8 cellular contexts compared by ENCODE assay signal in the genomic region with DNA sequence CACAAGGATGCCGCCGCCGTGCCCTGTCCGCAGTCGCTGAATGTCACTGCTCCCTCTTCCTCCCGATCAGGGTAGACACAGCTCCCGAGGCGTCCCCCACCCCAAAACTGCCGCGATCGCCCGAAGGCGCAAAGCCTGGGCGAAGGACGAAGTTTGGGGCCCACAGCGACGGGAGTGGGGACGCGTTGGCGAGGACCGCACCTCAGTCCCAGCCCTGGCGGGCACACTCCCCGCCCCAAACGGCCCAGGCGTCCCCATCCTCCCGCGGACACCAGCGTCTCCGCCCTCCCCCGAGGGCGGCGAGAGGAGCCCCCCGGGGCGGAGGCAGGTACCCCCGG. TPM values are rescaled to one million over a fixed set of nuclear protein-coding genes. Genes with fewer than 3 reads are reported as not detected.
A peak's percentile ranks its signal among the peaks of the same experiment; 100 is the strongest.
DNase-seq lines count a peak whose midpoint lies in the region; ATAC-seq and TF ChIP-seq lines count a peak whose summit lies in the region.

No MANE protein-coding gene starts in this region.

- no peaks in the 10 kb centered on the region for H3K9me3 Mint-ChIP-seq in activated naive CD4-positive, alpha-beta T cell treated with anti-CD3 and anti-CD28 coated beads for 36 hours

- peak overlapping the region; percentile 91 for H2AFZ ChIP-seq in MM.1S (ENCODE audit: low read length)

- TF ChIP-seq CTCF in MM.1S (IDR thresholded peaks at IDR 0.05; ENCODE audit: low read length) (no peak), heart right ventricle (IDR thresholded peaks at IDR 0.05) (peak in 2 of 9 donors; percentile 24 to 25), prostate gland (IDR thresholded peaks at IDR 0.05) (no peak)

- ATAC-seq in heart right ventricle (no peak), HG03175 (IDR thresholded peaks at IDR 0.05; ENCODE audit: unreplicated experiment) (no peak), GM18511 (IDR thresholded peaks at IDR 0.05; ENCODE audit: unreplicated experiment) (no peak)

- peak overlapping the region; percentile 90 for H3K4me3 ChIP-seq in MM.1S (ENCODE audit: low read length)
- H3K4me3 ChIP-seq in heart right ventricle: peak overlapping the region; percentile 73 to 97 (median 89)
- H3K4me3 ChIP-seq in prostate gland: peak overlapping the region; percentile 60 to 86

- H3K27me3 ChIP-seq in MM.1S (replicated peaks; ENCODE audit: insufficient read depth, low read length) (no peaks in the 10 kb centered on the region), heart right ventricle (no peaks in the 10 kb centered on the region), prostate gland (replicated peaks; ENCODE audit: insufficient read depth) (no peaks in the 10 kb centered on the region)

- CTCF ChIA-PET in activated naive CD4-positive, alpha-beta T cell treated with anti-CD3 and anti-CD28 coated beads for 36 hours (lab: Charles Lee): interaction anchor here (0.6 kb wide), 3 partner anchors 181 to 596 kb away, joined by 3 to 4 read pairs (median 3); no protein-coding TSS in a partner anchor

- TF ChIP-seq POLR2A in prostate gland (IDR thresholded peaks at IDR 0.05): no peak

- H3K36me3 Mint-ChIP-seq in activated naive CD4-positive, alpha-beta T cell treated with anti-CD3 and anti-CD28 coated beads for 36 hours (ENCODE audit: low read depth): no peaks in the 10 kb centered on the region

- 1% methylated on average over 32 to 35 of the region's 35 CpGs for WGBS in heart right ventricle, 2 donors
- no CpG with 5 or more reads among the region's 35 CpGs for WGBS in prostate gland

- intact Hi-C loops in activated naive CD4-positive, alpha-beta T cell treated with anti-CD3 and anti-CD28 coated beads for 36 hours (cut with micrococcal nuclease): loop anchor here (5.0 kb wide), 3 partner anchors 187 to 1728 kb away; a partner anchor contains a TSS
- intact Hi-C loops in heart right ventricle (cut with DNase I) (loop anchor here in 7 of 10 donors (5.0 to 10.0 kb wide), 13 partner anchors 100 to 670 kb away; a partner anchor contains a TSS), prostate gland (cut with DNase I) (loop anchor here (5.0 kb wide), 2 partner anchors 107 to 287 kb away; a partner anchor contains a TSS)

- H3K36me3 ChIP-seq in MM.1S (replicated peaks; ENCODE audit: insufficient read depth, low read length): no peaks in the 10 kb centered on the region
- H3K36me3 ChIP-seq in heart right ventricle: no peaks in the 10 kb centered on the region
- H3K36me3 ChIP-seq in prostate gland: no peaks in the 10 kb centered on the region

- DNase-seq in GDM1 (lab: John Stamatoyannopoulos, UW): peak; percentile 73
- DNase-seq in MM.1S: peak; percentile 35
- peak; percentile 60 for DNase-seq in activated naive CD4-positive, alpha-beta T cell treated with anti-CD3 and anti-CD28 coated beads for 36 hours
- DNase-seq in heart right ventricle: peak in 1 of 2 donors; percentile 42
- DNase-seq in prostate gland (ENCODE audit: low spot score): peak; percentile 12
- DNase-seq in NCI-H2227 (lab: John Stamatoyannopoulos, UW; ENCODE audit: unreplicated experiment): no peak

- H3K9me3 ChIP-seq in MM.1S (replicated peaks; ENCODE audit: insufficient read depth, low read length) (no peaks in the 10 kb centered on the region), heart right ventricle (no peaks in the 10 kb centered on the region), prostate gland (no peaks in the 10 kb centered on the region)

- H3K4me2 ChIP-seq in MM.1S (ENCODE audit: low read depth, low read length): peak overlapping the region; percentile 98

- H3K27ac ChIP-seq in MM.1S (ENCODE audit: low read length) (no peak overlapping the region), heart right ventricle (peak overlapping the region; percentile 84 to 100 (median 94)), prostate gland (peak overlapping the region; percentile 77 to 81)

- H3K27ac Mint-ChIP-seq in activated naive CD4-positive, alpha-beta T cell treated with anti-CD3 and anti-CD28 coated beads for 36 hours: peak overlapping the region; percentile 74

- H3K4me3 Mint-ChIP-seq in activated naive CD4-positive, alpha-beta T cell treated with anti-CD3 and anti-CD28 coated beads for 36 hours: peak overlapping the region; percentile 84

- peak overlapping the region; percentile 53; the same call in 1 of the 2 replicates for H3K9ac ChIP-seq in MM.1S (ENCODE audit: low read length)

- no peaks in the 10 kb centered on the region for H3K4me1 ChIP-seq in MM.1S (ENCODE audit: low read length)
- H3K4me1 ChIP-seq in heart right ventricle: peaks cover 5 to 57% (median 44%) of the 10 kb centered on the region in 9 donors
- peaks cover 16% of the 10 kb centered on the region for H3K4me1 ChIP-seq in prostate gland (replicated peaks)

- peaks cover 27% of the 10 kb centered on the region for H3K79me2 ChIP-seq in MM.1S (ENCODE audit: low read length)

- H3K9me2 ChIP-seq in MM.1S (replicated peaks; ENCODE audit: insufficient read depth, low read length): no peaks in the 10 kb centered on the region

- no peaks in the 10 kb centered on the region for H3K27me3 Mint-ChIP-seq in activated naive CD4-positive, alpha-beta T cell treated with anti-CD3 and anti-CD28 coated beads for 36 hours (ENCODE audit: low read depth)

- peaks cover 44% of the 10 kb centered on the region for H3K4me1 Mint-ChIP-seq in activated naive CD4-positive, alpha-beta T cell treated with anti-CD3 and anti-CD28 coated beads for 36 hours (ENCODE audit: low read depth)

- no peaks in the 10 kb centered on the region for H4K20me1 ChIP-seq in MM.1S (ENCODE audit: insufficient read depth, low read length)

- 0 out of 2 replicates have a peak, but pooled peaks cover 5% of the 10 kb centered on the region for H3F3A ChIP-seq in MM.1S (ENCODE audit: insufficient read depth, low read length)

RNA-seq across cellular contexts. Expression of a gene that starts 1.4 kb away (rescaled TPM):
- total RNA-seq in activated naive CD4-positive, alpha-beta T cell treated with anti-CD3 and anti-CD28 coated beads for 36 hours: 10 to 100 TPM; 17.3 to 17.9 TPM
- 10 to 100 TPM; 28.3 to 58.4 (median 51.5) TPM for total RNA-seq in heart right ventricle
- 10 to 100 TPM in 1 of 2 donors, 1 to 10 TPM in 1; 3.4 to 15.4 TPM for polyA plus RNA-seq in heart right ventricle
- total RNA-seq in prostate gland: 10 to 100 TPM; 28.0 to 97.8 TPM
